28 cellular contexts compared by ENCODE assay signal in the genomic region with DNA sequence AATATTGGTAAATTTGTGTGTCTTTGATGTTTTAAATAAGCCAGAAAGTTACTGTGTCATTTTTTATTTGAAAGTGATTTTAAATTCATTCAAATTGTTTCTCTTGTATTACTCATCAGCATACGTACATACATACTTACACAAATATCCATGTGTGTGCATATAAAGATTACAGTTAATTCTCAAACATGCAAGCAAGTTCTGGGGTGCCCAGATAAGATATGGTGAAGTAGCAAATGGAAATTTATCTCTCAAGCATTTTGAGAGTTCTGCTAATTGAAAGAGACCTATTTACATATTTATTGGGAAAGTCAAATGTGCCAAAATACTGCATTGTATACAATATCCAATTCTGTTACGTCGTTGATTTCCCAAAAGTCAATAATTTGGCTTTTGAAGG.
"Had no signal": no experiment of that assay in that cellular context is flagged by ENCODE, and none has a peak within 500 bp of the region (broad histone marks: within the 10 kb centered on the region; RNA-seq: fewer than 3 reads in every experiment).

No MANE protein-coding gene starts in this region.

- H3K79me2 ChIP-seq: parathyroid adenoma had no signal

- H3K4me1 Mint-ChIP-seq: immature natural killer cell; mesothelial cell of epicardium; naive B cell; natural killer cell; nephron progenitor cell; stimulated activated naive B cell treated with anti-CD40 and anti-IgM and Interleukin-4, amounts not matched to agents 10 μg/mL and 1 μg/mL and 100 μg/mL, for 72 hours had no signal

- H3K4me2 ChIP-seq: neural progenitor cell had no signal

- H3K27ac ChIP-seq: left ventricle myocardium inferior, neural progenitor cell, neutrophil, parathyroid adenoma, right atrium auricular region, right lobe of liver, stomach, thoracic aorta, tibial artery, upper lobe of right lung had no signal

- H3K9ac ChIP-seq: neural progenitor cell, parathyroid adenoma had no signal

- H3K4me3 Mint-ChIP-seq: immature natural killer cell; mesothelial cell of epicardium; naive B cell; natural killer cell; nephron progenitor cell; neural progenitor cell; stimulated activated naive B cell treated with anti-CD40 and anti-IgM and Interleukin-4, amounts not matched to agents 10 μg/mL and 1 μg/mL and 100 μg/mL, for 72 hours had no signal

- DNase-seq: hypothalamus; immature natural killer cell; left ventricle myocardium inferior; mesendoderm; naive B cell; natural killer cell; nephron progenitor cell; occipital lobe; right lobe of liver; stimulated activated CD4-positive, alpha-beta T cell treated with anti-CD3 and anti-CD28 coated beads, Interleukin-12 subunit alpha, Interleukin-12 subunit beta, amount 100 ng/mL, for 4 hours; stimulated activated CD4-positive, alpha-beta T cell treated with anti-CD3 and anti-CD28 coated beads, Interleukin-15, amount 100 ng/mL, for 24 hours; stimulated activated CD4-positive, alpha-beta T cell treated with anti-CD3 and anti-CD28 coated beads, Interleukin-2, amount 100 ng/mL, for 24 hours; stimulated activated CD4-positive, alpha-beta T cell treated with anti-CD3 and anti-CD28 coated beads, Interleukin-4, amount 100 ng/mL, for 1 hour; stimulated activated naive B cell treated with anti-CD40 and anti-IgM and Interleukin-4, amounts not matched to agents 10 μg/mL and 1 μg/mL and 100 μg/mL, for 72 hours; stimulated activated naive CD8-positive, alpha-beta T cell treated with anti-CD3 and anti-CD28 coated beads, Interleukin-15, Interleukin-2, amounts not matched to agents 100 U/mL and 50 U/mL, for 24 hours; stomach; tibial artery; trophoblast cell; upper lobe of right lung had no signal

- H3K9me3 ChIP-seq: left ventricle myocardium inferior, neutrophil, right atrium auricular region, right lobe of liver, stomach, thoracic aorta, tibial artery, upper lobe of right lung had no signal

- H3K27me3 Mint-ChIP-seq: naive B cell; stimulated activated naive B cell treated with anti-CD40 and anti-IgM and Interleukin-4, amounts not matched to agents 10 μg/mL and 1 μg/mL and 100 μg/mL, for 72 hours had no signal

- H3K36me3 ChIP-seq: left ventricle myocardium inferior, neural progenitor cell, neutrophil, right atrium auricular region, right lobe of liver, stomach, thoracic aorta, tibial artery, upper lobe of right lung had no signal

- H2AFZ ChIP-seq: neural progenitor cell, parathyroid adenoma had no signal

- H3K36me3 Mint-ChIP-seq: mesothelial cell of epicardium; naive B cell; neural progenitor cell; stimulated activated naive B cell treated with anti-CD40 and anti-IgM and Interleukin-4, amounts not matched to agents 10 μg/mL and 1 μg/mL and 100 μg/mL, for 72 hours had no signal

- ATAC-seq: natural killer cell; right lobe of liver; stimulated activated naive B cell treated with anti-CD40 and anti-IgM and Interleukin-4, amounts not matched to agents 10 μg/mL and 1 μg/mL and 100 μg/mL, for 72 hours; stimulated activated naive CD8-positive, alpha-beta T cell treated with anti-CD3 and anti-CD28 coated beads, Interleukin-15, Interleukin-2, amounts not matched to agents 100 U/mL and 50 U/mL, for 24 hours; upper lobe of right lung had no signal

- H3K27me3 ChIP-seq: neural progenitor cell, neutrophil, right atrium auricular region, right lobe of liver, stomach, tibial artery, upper lobe of right lung had no signal

- FAIRE-seq: islet of Langerhans, urothelium cell line had no signal

- H3K4me3 ChIP-seq: left ventricle myocardium inferior, lung, neural progenitor cell, right atrium auricular region, right lobe of liver, stomach, thoracic aorta, tibial artery, upper lobe of right lung had no signal

- H3K27ac Mint-ChIP-seq: immature natural killer cell; mesothelial cell of epicardium; naive B cell; natural killer cell; nephron progenitor cell; neural progenitor cell; stimulated activated naive B cell treated with anti-CD40 and anti-IgM and Interleukin-4, amounts not matched to agents 10 μg/mL and 1 μg/mL and 100 μg/mL, for 72 hours had no signal

- H3K4me1 ChIP-seq: left ventricle myocardium inferior, parathyroid adenoma, right atrium auricular region, stomach, tibial artery, upper lobe of right lung had no signal

- H3K9me3 Mint-ChIP-seq: nephron progenitor cell; neural progenitor cell; stimulated activated naive B cell treated with anti-CD40 and anti-IgM and Interleukin-4, amounts not matched to agents 10 μg/mL and 1 μg/mL and 100 μg/mL, for 72 hours had no signal
